In genomic region chr3:187783098-187783497, GRCh38 we compare ENCODE assay signal across 10 cellular contexts. TPM values are rescaled to one million over a fixed set of nuclear protein-coding genes. Genes with fewer than 3 reads are reported as not detected.
DNase-seq lines count a peak whose midpoint lies in the region; ATAC-seq and TF ChIP-seq lines count a peak whose summit lies in the region.
"Had no signal": no experiment of that assay in that cellular context is flagged by ENCODE, and none has a peak within 500 bp of the region (broad histone marks: within the 10 kb centered on the region; RNA-seq: fewer than 3 reads in every experiment).

No MANE protein-coding gene starts in this region.

- H3K4me3 ChIP-seq in RWPE2 (ENCODE audit: severe bottlenecking) = no peak overlapping the region

- no peak for TF ChIP-seq CTCF in RWPE2 (IDR thresholded peaks at IDR 0.05; ENCODE audit: poor library complexity, severe bottlenecking)
- no peak for TF ChIP-seq CTCF in foreskin keratinocyte (conservative IDR thresholded peaks at IDR 0.05)

- no peaks in the 10 kb centered on the region for H3K36me3 ChIP-seq in RWPE2 (ENCODE audit: low read depth)
- H3K36me3 ChIP-seq: BE2C had no signal

- no peaks in the 10 kb centered on the region for H3K9me3 ChIP-seq in RWPE2 (ENCODE audit: severe bottlenecking)
- H3K9me3 ChIP-seq: BE2C had no signal

- H3K4me1 ChIP-seq in RWPE2 (ENCODE audit: insufficient read depth, poor library complexity, severe bottlenecking) (no peaks in the 10 kb centered on the region), foreskin keratinocyte (peaks cover 15% of the 10 kb centered on the region)
- H3K4me1 ChIP-seq: BE2C had no signal

- H3K27ac ChIP-seq in RWPE2 (ENCODE audit: poor library complexity, severe bottlenecking) = no peak overlapping the region
- H3K27ac ChIP-seq in foreskin keratinocyte = peak overlapping the region; percentile 15

- ATAC-seq in RWPE2 (ENCODE audit: low read depth) = peak; percentile 93
- peak; percentile 97 for ATAC-seq in foreskin keratinocyte
- ATAC-seq in stimulated activated naive CD8-positive, alpha-beta T cell treated with anti-CD3 and anti-CD28 coated beads, Interleukin-15, Interleukin-2, amounts not matched to agents 100 U/mL and 50 U/mL, for 24 hours = peak; percentile 63
- ATAC-seq in GM18861 (IDR thresholded peaks at IDR 0.05; ENCODE audit: unreplicated experiment) = no peak
- ATAC-seq in GM18909 (IDR thresholded peaks at IDR 0.05; ENCODE audit: poor library complexity, unreplicated experiment) = no peak

- DNase-seq in SIG-M5 treated with dmso at 0.1 percent for 504 hours (lab: John Stamatoyannopoulos, UW; ENCODE audit: unreplicated experiment) (peak; percentile 47), SIG-M5 (lab: John Stamatoyannopoulos, UW) (no peak), RWPE2 (ENCODE audit: low spot score) (no peak), foreskin keratinocyte (peak; percentile 93 to 95), T-helper 9 cell (no peak)
- DNase-seq in stimulated activated naive CD8-positive, alpha-beta T cell treated with anti-CD3 and anti-CD28 coated beads, Interleukin-15, Interleukin-2, amounts not matched to agents 100 U/mL and 50 U/mL, for 24 hours = no peak
- DNase-seq: BE2C; stimulated activated CD4-positive, alpha-beta T cell treated with anti-CD3 and anti-CD28 coated beads, Interleukin-2, amount 100 ng/mL, for 24 hours had no signal

- H3K27me3 ChIP-seq in RWPE2 (ENCODE audit: insufficient read depth, poor library complexity, severe bottlenecking) (no peaks in the 10 kb centered on the region), foreskin keratinocyte (no peaks in the 10 kb centered on the region)
- H3K27me3 ChIP-seq: BE2C had no signal

RNA-seq across cellular contexts. Expression of gene BCL6, which starts 37.8 kb away (rescaled TPM):
- total RNA-seq in foreskin keratinocyte = 7.1 and 7.7 TPM in 2 replicates
- polyA plus RNA-seq in foreskin keratinocyte = 1.9 and 2.3 TPM in 2 replicates

Comparison
In these comparisons a context has a peak if more than half of its experiments do, and no peak if none do; other contexts are left out.
1. DNase-seq: peak in SIG-M5 treated with dmso at 0.1 percent for 504 hours (single experiment) and foreskin keratinocyte (2 of 2); none in SIG-M5 (single experiment), RWPE2 (single experiment), stimulated activated naive CD8-positive, alpha-beta T cell treated with anti-CD3 and anti-CD28 coated beads, Interleukin-15, Interleukin-2, amounts not matched to agents 100 U/mL and 50 U/mL, for 24 hours (single experiment) and T-helper 9 cell (single experiment).
2. ATAC-seq: peak in RWPE2 (single experiment), foreskin keratinocyte (single experiment) and stimulated activated naive CD8-positive, alpha-beta T cell treated with anti-CD3 and anti-CD28 coated beads, Interleukin-15, Interleukin-2, amounts not matched to agents 100 U/mL and 50 U/mL, for 24 hours (single experiment); none in GM18861 (single experiment) and GM18909 (single experiment).